ENCODE assay signal across 8 cellular contexts in genomic region chr6:87322304-87323212, GRCh38. TPM values are rescaled to one million over a fixed set of nuclear protein-coding genes. Genes with fewer than 3 reads are reported as not detected.
DNase-seq lines count a peak whose midpoint lies in the region; ATAC-seq and TF ChIP-seq lines count a peak whose summit lies in the region.

SMIM8 (plus strand) TSS chr6:87322588; CDS start chr6:87337032, 14,444 bp downstream.

- H3K27me3 ChIP-seq in RWPE2 (ENCODE audit: insufficient read depth, poor library complexity, severe bottlenecking) (no peaks in the 10 kb centered on the region), foreskin keratinocyte (no peaks in the 10 kb centered on the region), neuronal stem cell (ENCODE audit: control insufficient read depth in 3 of 3, insufficient read depth in 3 of 3, low read depth in 1 of 3, low read length in 3 of 3) (no peaks in the 10 kb centered on the region)

- H3K4me1 ChIP-seq in RWPE2 (ENCODE audit: insufficient read depth, poor library complexity, severe bottlenecking), result peaks cover 2% of the 10 kb centered on the region
- no peaks in the 10 kb centered on the region for H3K4me1 ChIP-seq in foreskin keratinocyte
- H3K4me1 ChIP-seq in neuronal stem cell (ENCODE audit: control insufficient read depth in 2 of 2, insufficient read depth in 1 of 2, low read depth in 1 of 2, low read length in 2 of 2), result no peaks in the 10 kb centered on the region

- H2BK120ac ChIP-seq in neuronal stem cell (ENCODE audit: low read depth, low read length), result no peak within 1 kb of the TSS

- no peak within 1 kb of the TSS for H2BK15ac ChIP-seq in neuronal stem cell (ENCODE audit: low read length)

- ATAC-seq in GM21825 (IDR thresholded peaks at IDR 0.05; ENCODE audit: unreplicated experiment), result peak; percentile 100
- ATAC-seq in RWPE2 (ENCODE audit: low read depth), result peak; percentile 98
- ATAC-seq in foreskin keratinocyte, result peak; percentile 98

- peak within 1 kb of the TSS; percentile 63 for H3K14ac ChIP-seq in neuronal stem cell (ENCODE audit: low read length)

- H3K9ac ChIP-seq in neuronal stem cell (ENCODE audit: low read depth, low read length, poor library complexity), result peak within 1 kb of the TSS; percentile 94

- H4K8ac ChIP-seq in neuronal stem cell (ENCODE audit: low read depth, low read length), result peak within 1 kb of the TSS; percentile 82

- peak within 1 kb of the TSS; percentile 75 for H3K23ac ChIP-seq in neuronal stem cell (ENCODE audit: low read depth, low read length, poor library complexity)

- H3K4ac ChIP-seq in neuronal stem cell (ENCODE audit: low read length), result no peak within 1 kb of the TSS

- TF ChIP-seq CTCF in RWPE2 (IDR thresholded peaks at IDR 0.05; ENCODE audit: poor library complexity, severe bottlenecking) (peak; percentile 99), foreskin keratinocyte (conservative IDR thresholded peaks at IDR 0.05) (peak; percentile 98)

- H3K4me2 ChIP-seq in neuronal stem cell (ENCODE audit: insufficient read depth, low read length, poor library complexity, severe bottlenecking), result peak within 1 kb of the TSS; percentile 56

- no peak within 1 kb of the TSS for H4K91ac ChIP-seq in neuronal stem cell (ENCODE audit: low read depth, low read length, poor library complexity)

- H3K9me3 ChIP-seq in KOPT-K1 (ENCODE audit: insufficient read depth, low read length, poor library complexity, severe bottlenecking) (no peaks in the 10 kb centered on the region), RWPE2 (ENCODE audit: severe bottlenecking) (no peaks in the 10 kb centered on the region), neuronal stem cell (replicated peaks in 1 of 2; ENCODE audit: control insufficient read depth in 2 of 2, insufficient read depth in 1 of 2, low read depth in 1 of 2, low read length in 2 of 2) (no peaks in the 10 kb centered on the region)

- no CpG with 5 or more reads among the region's 60 CpGs for WGBS in neuronal stem cell (ENCODE audit: extremely low coverage in 2 of 2, insufficient read length in 2 of 2, insufficient replicate concordance in 1 of 2), 2 donors

- peak; percentile 84 for DNase-seq in ELR (ENCODE audit: low read depth)
- DNase-seq in RWPE2 (ENCODE audit: low spot score), result peak; percentile 88
- peak; percentile 95 for DNase-seq in activated effector memory CD4-positive, alpha-beta T cell treated with anti-CD3 and anti-CD28 coated beads, Interleukin-2, amount 50 U/mL, for 16 hours
- peak; percentile 42 to 64 for DNase-seq in foreskin keratinocyte
- DNase-seq in neuronal stem cell (ENCODE audit: low spot score), result peak; percentile 84
- peak; percentile 44 for DNase-seq in stromal cell of bone marrow (ENCODE audit: low read depth)

- H2AFZ ChIP-seq in neuronal stem cell (ENCODE audit: low read length), result peak within 1 kb of the TSS; percentile 98

- H2BK12ac ChIP-seq in neuronal stem cell (ENCODE audit: low read length), result no peak within 1 kb of the TSS

- peak within 1 kb of the TSS; percentile 94 for H3K18ac ChIP-seq in neuronal stem cell (ENCODE audit: low read length)

- H3K4me3 ChIP-seq in RWPE2 (ENCODE audit: severe bottlenecking), result peak within 1 kb of the TSS; percentile 84
- H3K4me3 ChIP-seq in neuronal stem cell (ENCODE audit: low read length in 2 of 2), result peak within 1 kb of the TSS; percentile 81 to 99

- H3K27ac ChIP-seq in KOPT-K1 (ENCODE audit: low read depth, low read length, poor library complexity, severe bottlenecking) (peak within 1 kb of the TSS; percentile 72), RWPE2 (ENCODE audit: poor library complexity, severe bottlenecking) (no peak within 1 kb of the TSS), foreskin keratinocyte (peak within 1 kb of the TSS; percentile 56), neuronal stem cell (replicated peaks; ENCODE audit: low read length) (peak within 1 kb of the TSS; percentile 31)

- peak within 1 kb of the TSS; percentile 43 for H2AK5ac ChIP-seq in neuronal stem cell (ENCODE audit: low read depth, low read length)

- H3K36me3 ChIP-seq in KOPT-K1 (ENCODE audit: insufficient read depth, low read length) (no peaks in the 10 kb centered on the region), RWPE2 (ENCODE audit: low read depth) (no peaks in the 10 kb centered on the region), neuronal stem cell (replicated peaks in 1 of 2; ENCODE audit: control insufficient read depth in 2 of 2, insufficient read depth in 2 of 2, low read length in 2 of 2) (no peaks in the 10 kb centered on the region)

- no peak within 1 kb of the TSS for H2BK5ac ChIP-seq in neuronal stem cell (ENCODE audit: low read length)

- H3K79me1 ChIP-seq in neuronal stem cell (ENCODE audit: low read depth, low read length), result peaks cover 6% of the 10 kb centered on the region

RNA-seq across cellular contexts. Expression of gene SMIM8, which starts in this region (rescaled TPM):
- total RNA-seq in foreskin keratinocyte, result 3.5 and 3.9 TPM in 2 replicates
- 4.1 and 4.3 TPM in 2 replicates for polyA plus RNA-seq in foreskin keratinocyte
- polyA plus RNA-seq in neuronal stem cell (2013, experiment 1 of 2), result 15.5 TPM
- polyA plus RNA-seq in neuronal stem cell (2013, experiment 2 of 2), result 15.8 TPM

Comparison
In these comparisons a context has a peak if more than half of its experiments do, and no peak if none do; other contexts are left out.
1. DNase-seq: peak in every context shown above with its lines; median percentile 95 in activated effector memory CD4-positive, alpha-beta T cell treated with anti-CD3 and anti-CD28 coated beads, Interleukin-2, amount 50 U/mL, for 16 hours; 88 in RWPE2; 84 in ELR; 84 in neuronal stem cell; 53 in foreskin keratinocyte; 44 in stromal cell of bone marrow.